25 cellular contexts compared by ENCODE assay signal in genomic region chr6:40810176-40810575, GRCh38.
A peak's percentile ranks its signal among the peaks of the same experiment; 100 is the strongest.
DNase-seq lines count a peak whose midpoint lies in the region; ATAC-seq, FAIRE-seq and TF ChIP-seq lines count a peak whose summit lies in the region.
"Had no signal": no experiment of that assay in that cellular context is flagged by ENCODE, and none has a peak within 500 bp of the region (broad histone marks: within the 10 kb centered on the region; RNA-seq: fewer than 3 reads in every experiment).

No MANE protein-coding gene starts in this region.

- TF ChIP-seq CTCF in AG10803 (conservative IDR thresholded peaks at IDR 0.05; ENCODE audit: low read length) (no peak), RWPE1 (conservative IDR thresholded peaks at IDR 0.05; ENCODE audit: low read depth) (no peak)

- H3K27ac ChIP-seq in RWPE1, result no peak overlapping the region
- H3K27ac ChIP-seq: BLaER1 treated with 17β-estradiol and CSF1 and Interleukin-3, amounts not matched to agents 10 nM and 100 nM; left ventricle myocardium inferior; right lobe of liver; thyroid gland; vagina had no signal

- POLR2A ChIA-PET in RWPE1 (lab: Yijun Ruan, JAX; ENCODE audit: low non-redundant PET), result no interaction called here

- H3K4me3 ChIP-seq in AG10803 (ENCODE audit: low read length), result no peak overlapping the region
- H3K4me3 ChIP-seq: BLaER1 treated with 17β-estradiol and CSF1 and Interleukin-3, amounts not matched to agents 10 nM and 100 nM; left ventricle myocardium inferior; right lobe of liver; thyroid gland; vagina had no signal

- ATAC-seq in esophagus mucosa, result peak; percentile 31
- no peak for ATAC-seq in GM18858 (IDR thresholded peaks at IDR 0.05; ENCODE audit: unreplicated experiment)
- ATAC-seq in HG02798 (IDR thresholded peaks at IDR 0.05; ENCODE audit: poor library complexity, unreplicated experiment), result no peak
- ATAC-seq: right lobe of liver, T-helper 17 cell had no signal

- no peak for TF ChIP-seq POLR2A in H54 (IDR thresholded peaks at IDR 0.05; ENCODE audit: low read depth, low read length)

- FAIRE-seq in H54 (lab: Jason Lieb, UNC) (peak; percentile 52), frontal cortex (lab: Jason Lieb, UNC) (no peak)
- FAIRE-seq: G401.6, islet of Langerhans had no signal

- DNase-seq in AG10803 (ENCODE audit: low read depth) (peak; percentile 9), H54 (ENCODE audit: insufficient read length, low spot score) (peak; percentile 30), RWPE1 (ENCODE audit: low spot score) (peak; percentile 26), HUDEP-2 (lab: John Stamatoyannopoulos, UW; ENCODE audit: unreplicated experiment in 76 of 76) (no peak), frontal cortex (ENCODE audit: low spot score in 2 of 2) (no peak)
- DNase-seq: activated CD4-positive, alpha-beta memory T cell treated with anti-CD3 and anti-CD28 coated beads for 36 hours; activated CD4-positive, CD25-positive, alpha-beta regulatory T cell treated with anti-CD3 and anti-CD28 coated beads, Interleukin-2, amount 50 U/mL, for 72 hours; activated naive CD4-positive, alpha-beta T cell treated with anti-CD3 and anti-CD28 coated beads, Interleukin-2, amount 10 ng/mL, durations not matched to agents 7 days and 5 days; DMS153; glutamatergic neuron; HCEC 1CT; left ventricle myocardium inferior; NCI-H1092 treated with DMSO at 0.1 percent for 48 hours; NCI-H1694 treated with DMSO at 0.1 percent for 48 hours; NCI-H82; right lobe of liver; T-helper 17 cell; thyroid gland had no signal

- CTCF ChIA-PET in RWPE1 (lab: Yijun Ruan, JAX), result interaction anchor here (0.6 kb wide), 1 partner anchor 277 kb away, joined by 3 read pairs; no protein-coding TSS in a partner anchor

Comparison
In these comparisons a context has a peak if more than half of its experiments do, and no peak if none do; other contexts are left out.
1. DNase-seq: peak in AG10803 (single experiment), H54 (single experiment) and RWPE1 (single experiment); none in HUDEP-2 (0 of 76) and frontal cortex (0 of 2).